11 cellular contexts compared by ENCODE assay signal in genomic region chr14:93965287-93965821, GRCh38. TPM values are rescaled to one million over a fixed set of nuclear protein-coding genes. Genes with fewer than 3 reads are reported as not detected.
DNase-seq lines count a peak whose midpoint lies in the region; ATAC-seq lines count a peak whose summit lies in the region.
"Had no signal": no experiment of that assay in that cellular context is flagged by ENCODE, and none has a peak within 500 bp of the region (broad histone marks: within the 10 kb centered on the region; RNA-seq: fewer than 3 reads in every experiment).

No MANE protein-coding gene starts in this region.

- ATAC-seq in HG02938 (IDR thresholded peaks at IDR 0.05; ENCODE audit: unreplicated experiment) (no peak), GM18511 (IDR thresholded peaks at IDR 0.05; ENCODE audit: unreplicated experiment) (no peak), GM21367 (IDR thresholded peaks at IDR 0.05; ENCODE audit: unreplicated experiment) (no peak)

- DNase-seq in EH (ENCODE audit: low read depth) = peak; percentile 98
- peak; percentile 84 for DNase-seq in RPMI7951 (ENCODE audit: low read depth)
- peak; percentile 59 for DNase-seq in epithelial cell of prostate (ENCODE audit: low read depth, low spot score)
- DNase-seq in skeletal muscle cell (ENCODE audit: low read depth) = peak; percentile 69
- DNase-seq: glutamatergic neuron, NCI-H345, small intestine had no signal

- peak overlapping the region; percentile 84 for H3K27ac ChIP-seq in epithelial cell of prostate

- no peak overlapping the region for H3K4me3 ChIP-seq in skeletal muscle cell (ENCODE audit: low read depth, low read length)

RNA-seq across cellular contexts. Expression of gene ASB2, which starts 11.0 kb away (rescaled TPM):
- 0.36 and 0.78 TPM in 2 replicates for total RNA-seq in RPMI7951 (2014; rRNA removed; shearing (Covaris generic))

RNA-seq across cellular contexts. Expression of gene CCDC197, which starts 31.7 kb away (rescaled TPM):
- not detected in 2 replicates for total RNA-seq in RPMI7951 (2014; rRNA removed; shearing (Covaris generic))
- total RNA-seq: activated CD8-positive, alpha-beta memory T cell treated with anti-CD3 and anti-CD28 coated beads for 36 hours had no signal

RNA-seq across cellular contexts. Expression of gene FAM181A, which starts 38.2 kb away (rescaled TPM):
- total RNA-seq in RPMI7951 (2014; rRNA removed; shearing (Covaris generic)) = not detected in 2 replicates
- total RNA-seq: activated CD8-positive, alpha-beta memory T cell treated with anti-CD3 and anti-CD28 coated beads for 36 hours had no signal
